Comparison of ENCODE assay signal across 13 cellular contexts in genomic region chr21:38788275-38788911, GRCh38. TPM values are rescaled to one million over a fixed set of nuclear protein-coding genes. Genes with fewer than 3 reads are reported as not detected.
DNase-seq lines count a peak whose midpoint lies in the region; ATAC-seq and TF ChIP-seq lines count a peak whose summit lies in the region.
"Had no signal": no experiment of that assay in that cellular context is flagged by ENCODE, and none has a peak within 500 bp of the region (broad histone marks: within the 10 kb centered on the region; RNA-seq: fewer than 3 reads in every experiment).

No MANE protein-coding gene starts in this region.

- DNase-seq in GM03348 (ENCODE audit: low spot score) = peak; percentile 55
- DNase-seq in fibroblast of gingiva (ENCODE audit: low read depth) = peak; percentile 46
- no peak for DNase-seq in smooth muscle cell (lab: John Stamatoyannopoulos, UW; ENCODE audit: unreplicated experiment)
- DNase-seq in foreskin melanocyte = no peak
- no peak for DNase-seq in hepatic stellate cell (ENCODE audit: low spot score)
- DNase-seq: activated CD8-positive, alpha-beta memory T cell treated with anti-CD3 and anti-CD28 coated beads for 24 hours; NK-92 treated with Interleukin-12 subunit alpha and Interleukin-12 subunit beta, amount 100 ng/mL, for 24 hours; retina had no signal

- no peak overlapping the region for H2AFZ ChIP-seq in smooth muscle cell (ENCODE audit: low read depth)
- H2AFZ ChIP-seq: neural progenitor cell had no signal

- no peaks in the 10 kb centered on the region for H3K4me1 ChIP-seq in smooth muscle cell (ENCODE audit: low read depth)
- H3K4me1 ChIP-seq: neural progenitor cell had no signal

- no peak for TF ChIP-seq CTCF in smooth muscle cell (IDR thresholded peaks at IDR 0.05; ENCODE audit: borderline replicate concordance, insufficient read depth, poor library complexity, severe bottlenecking)

- no peaks in the 10 kb centered on the region for H3K79me2 ChIP-seq in smooth muscle cell (ENCODE audit: low read depth)

- H4K20me1 ChIP-seq in smooth muscle cell (ENCODE audit: low read depth) = no peaks in the 10 kb centered on the region

- no peaks in the 10 kb centered on the region for H3K36me3 ChIP-seq in smooth muscle cell (ENCODE audit: low read depth)
- H3K36me3 ChIP-seq: neural progenitor cell had no signal

- ATAC-seq in SK-N-SH treated with all-trans-retinoic acid at 6 μM for 48 hours (peak; percentile 51), HG03378 (IDR thresholded peaks at IDR 0.05; ENCODE audit: unreplicated experiment) (no peak), HG02610 (IDR thresholded peaks at IDR 0.05; ENCODE audit: unreplicated experiment) (no peak)

- H3K4me2 ChIP-seq in smooth muscle cell = no peak overlapping the region
- H3K4me2 ChIP-seq: neural progenitor cell had no signal

- peaks cover 5% of the 10 kb centered on the region for H3F3A ChIP-seq in smooth muscle cell (ENCODE audit: low read depth)

- no peaks in the 10 kb centered on the region for H3K27me3 ChIP-seq in smooth muscle cell (ENCODE audit: low read depth)
- H3K27me3 ChIP-seq: neural progenitor cell had no signal

- no peak overlapping the region for H3K9ac ChIP-seq in smooth muscle cell (ENCODE audit: low read depth)
- H3K9ac ChIP-seq: neural progenitor cell had no signal

- 89% methylated on average over 4 of the region's 4 CpGs for WGBS in smooth muscle cell (ENCODE audit: low lambda C conversion rate)

- H3K9me3 ChIP-seq in smooth muscle cell (replicated peaks; ENCODE audit: low read depth) = no peaks in the 10 kb centered on the region

- peak overlapping the region; percentile 44 for H3K27ac ChIP-seq in smooth muscle cell (ENCODE audit: low read depth)
- H3K27ac ChIP-seq: neural progenitor cell had no signal

- H3K4me3 ChIP-seq in smooth muscle cell = no peak overlapping the region
- H3K4me3 ChIP-seq: lung, neural progenitor cell had no signal

TF ChIP-seq in SK-N-SH treated with all-trans-retinoic acid at 6 μM for 48 hours, 23 proteins besides CTCF, POLR2A, EP300 and RAD21:
- no peak for TF ChIP-seq CSRNP3 (CRISPR knock-in tag; IDR thresholded peaks at IDR 0.05)
- TF ChIP-seq ISL1 (CRISPR knock-in tag; IDR thresholded peaks at IDR 0.05) = no peak
- no peak for TF ChIP-seq ESRRG (CRISPR knock-in tag; IDR thresholded peaks at IDR 0.05)
- no peak for TF ChIP-seq PATZ1 (CRISPR knock-in tag; IDR thresholded peaks at IDR 0.05; ENCODE audit: borderline replicate concordance)
- TF ChIP-seq ZFP30 (CRISPR knock-in tag; IDR thresholded peaks at IDR 0.05) = no peak
- TF ChIP-seq OSR1 (CRISPR knock-in tag; IDR thresholded peaks at IDR 0.05) = no peak
- TF ChIP-seq ZNF8 (CRISPR knock-in tag; IDR thresholded peaks at IDR 0.05) = no peak
- TF ChIP-seq TCF4 (CRISPR knock-in tag; IDR thresholded peaks at IDR 0.05; ENCODE audit: borderline replicate concordance) = no peak
- no peak for TF ChIP-seq ZNF70 (CRISPR knock-in tag; IDR thresholded peaks at IDR 0.05)
- no peak for TF ChIP-seq TOX (CRISPR knock-in tag; IDR thresholded peaks at IDR 0.05; ENCODE audit: borderline replicate concordance)
- no peak for TF ChIP-seq RARB (CRISPR knock-in tag; IDR thresholded peaks at IDR 0.05)
- no peak for TF ChIP-seq CSDC2 (CRISPR knock-in tag; IDR thresholded peaks at IDR 0.05)
- no peak for TF ChIP-seq GLIS3 (CRISPR knock-in tag; IDR thresholded peaks at IDR 0.05)
- TF ChIP-seq, protein P1, sequence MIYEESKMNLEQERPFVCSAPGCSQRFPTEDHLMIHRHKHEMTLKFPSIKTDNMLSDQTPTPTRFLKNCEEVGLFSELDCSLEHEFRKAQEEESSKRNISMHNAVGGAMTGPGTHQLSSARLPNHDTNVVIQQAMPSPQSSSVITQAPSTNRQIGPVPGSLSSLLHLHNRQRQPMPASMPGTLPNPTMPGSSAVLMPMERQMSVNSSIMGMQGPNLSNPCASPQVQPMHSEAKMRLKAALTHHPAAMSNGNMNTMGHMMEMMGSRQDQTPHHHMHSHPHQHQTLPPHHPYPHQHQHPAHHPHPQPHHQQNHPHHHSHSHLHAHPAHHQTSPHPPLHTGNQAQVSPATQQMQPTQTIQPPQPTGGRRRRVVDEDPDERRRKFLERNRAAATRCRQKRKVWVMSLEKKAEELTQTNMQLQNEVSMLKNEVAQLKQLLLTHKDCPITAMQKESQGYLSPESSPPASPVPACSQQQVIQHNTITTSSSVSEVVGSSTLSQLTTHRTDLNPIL (CRISPR knock-in tag; IDR thresholded peaks at IDR 0.05; ENCODE audit: low read depth) = no peak
- TF ChIP-seq BACH2 (CRISPR knock-in tag; IDR thresholded peaks at IDR 0.05; ENCODE audit: borderline replicate concordance) = no peak

RNA-seq across cellular contexts. Expression of gene ETS2, which starts 17.3 kb away (rescaled TPM):
- total RNA-seq in smooth muscle cell = 77.0 and 77.7 TPM in 2 replicates
- 63.8 and 65.9 TPM in 2 replicates for polyA plus RNA-seq in smooth muscle cell

Comparison
In these comparisons a context has a peak if more than half of its experiments do, and no peak if none do; other contexts are left out.
1. DNase-seq: peak in GM03348 (single experiment) and fibroblast of gingiva (single experiment); none in smooth muscle cell (single experiment), foreskin melanocyte (single experiment) and hepatic stellate cell (single experiment).